In the genomic region with DNA sequence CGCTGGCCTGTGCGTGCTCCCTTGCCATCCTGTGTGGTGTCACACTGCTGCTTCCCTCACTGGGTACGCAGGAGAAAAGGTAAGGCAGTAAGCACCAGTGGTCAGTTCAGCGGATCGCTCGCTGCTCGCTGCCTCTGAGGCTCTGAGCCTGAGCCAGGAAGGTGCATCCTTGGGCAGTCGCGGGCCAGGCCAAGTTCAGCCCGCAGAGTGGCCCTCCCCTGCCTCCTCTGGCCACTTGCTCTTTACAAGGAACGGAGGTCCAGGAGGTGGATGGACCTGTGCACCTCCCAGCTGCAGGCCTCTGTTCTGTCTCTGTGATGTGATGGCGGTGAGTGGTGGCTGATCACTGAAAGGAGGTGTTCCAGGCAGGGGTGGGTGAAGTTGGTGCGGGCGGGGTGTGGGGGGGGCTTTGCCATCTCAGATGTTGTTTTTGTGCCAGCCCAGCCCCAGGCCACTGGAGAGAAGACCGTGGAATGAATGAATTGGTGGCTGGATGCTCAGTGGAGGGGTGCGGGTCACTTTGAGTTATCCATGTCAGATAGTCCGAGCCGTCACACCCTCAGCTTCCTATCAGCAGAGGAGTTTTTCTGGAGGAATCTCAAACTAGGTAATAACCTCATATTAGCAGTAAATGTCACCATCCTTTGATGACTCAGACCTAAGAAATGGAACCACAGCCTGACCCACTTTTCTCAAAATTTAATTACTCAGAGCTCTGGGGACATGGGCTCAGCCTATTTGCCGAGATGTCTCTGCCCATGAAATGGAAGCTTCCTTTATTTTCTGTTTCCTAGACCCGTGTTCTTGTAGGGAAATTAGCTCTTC, we compare ENCODE assay signal across 10 cellular contexts. TPM values are rescaled to one million over a fixed set of nuclear protein-coding genes. Genes with fewer than 3 reads are reported as not detected.
DNase-seq lines count a peak whose midpoint lies in the region; ATAC-seq, FAIRE-seq and TF ChIP-seq lines count a peak whose summit lies in the region.
"Had no signal": no experiment of that assay in that cellular context is flagged by ENCODE, and none has a peak within 500 bp of the region (broad histone marks: within the 10 kb centered on the region; RNA-seq: fewer than 3 reads in every experiment).

No MANE protein-coding gene starts in this region.

- no peak for TF ChIP-seq POLR2A in suprapubic skin (IDR thresholded peaks at IDR 0.05)

- POLR2A ChIA-PET in activated CD8-positive, alpha-beta T cell treated with anti-CD3 and anti-CD28 coated beads for 36 hours (lab: Charles Lee), result no interaction called here
- POLR2A ChIA-PET in activated CD8-positive, alpha-beta T cell treated with anti-CD3 and anti-CD28 coated beads, Interleukin-2, amount 10 ng/mL, durations not matched to agents 7 days and 5 days (lab: Charles Lee), result no interaction called here

- H3K27me3 Mint-ChIP-seq in activated CD8-positive, alpha-beta T cell treated with anti-CD3 and anti-CD28 coated beads for 36 hours, result no peaks in the 10 kb centered on the region
- no peaks in the 10 kb centered on the region for H3K27me3 Mint-ChIP-seq in activated CD8-positive, alpha-beta T cell treated with anti-CD3 and anti-CD28 coated beads, Interleukin-2, amount 10 ng/mL, durations not matched to agents 7 days and 5 days (ENCODE audit: low read depth)
- H3K27me3 Mint-ChIP-seq in GM23338 (ENCODE audit: insufficient read depth, low read depth, poor library complexity), result peaks cover 11% of the 10 kb centered on the region

- no peaks in the 10 kb centered on the region for H3K4me1 Mint-ChIP-seq in activated CD8-positive, alpha-beta T cell treated with anti-CD3 and anti-CD28 coated beads for 36 hours (ENCODE audit: low read depth)
- H3K4me1 Mint-ChIP-seq in activated CD8-positive, alpha-beta T cell treated with anti-CD3 and anti-CD28 coated beads, Interleukin-2, amount 10 ng/mL, durations not matched to agents 7 days and 5 days (ENCODE audit: low read depth), result no peaks in the 10 kb centered on the region
- H3K4me1 Mint-ChIP-seq in GM23338, result peaks cover 22% of the 10 kb centered on the region

- CTCF ChIA-PET in activated CD8-positive, alpha-beta T cell treated with anti-CD3 and anti-CD28 coated beads for 36 hours (lab: Charles Lee), result no interaction called here
- CTCF ChIA-PET in activated CD8-positive, alpha-beta T cell treated with anti-CD3 and anti-CD28 coated beads, Interleukin-2, amount 10 ng/mL, durations not matched to agents 7 days and 5 days (lab: Charles Lee), result no interaction called here

- 67% methylated on average over 10 of the region's 20 CpGs for WGBS in suprapubic skin

- H3K4me3 Mint-ChIP-seq in activated CD8-positive, alpha-beta T cell treated with anti-CD3 and anti-CD28 coated beads for 36 hours, result no peak overlapping the region
- no peak overlapping the region for H3K4me3 Mint-ChIP-seq in activated CD8-positive, alpha-beta T cell treated with anti-CD3 and anti-CD28 coated beads, Interleukin-2, amount 10 ng/mL, durations not matched to agents 7 days and 5 days
- no peak overlapping the region for H3K4me3 Mint-ChIP-seq in GM23338
- H3K4me3 Mint-ChIP-seq: activated naive CD8-positive, alpha-beta T cell; WTC11 had no signal

- no peaks in the 10 kb centered on the region for H3K27me3 ChIP-seq in suprapubic skin
- no peaks in the 10 kb centered on the region for H3K27me3 ChIP-seq in GM23338 (ENCODE audit: insufficient read depth)

- TF ChIP-seq CTCF in activated CD8-positive, alpha-beta T cell treated with anti-CD3 and anti-CD28 coated beads for 36 hours (IDR thresholded peaks at IDR 0.05), result no peak
- TF ChIP-seq CTCF in fibroblast of the aortic adventitia (IDR thresholded peaks at IDR 0.05; ENCODE audit: insufficient read depth, low read length) (no peak), suprapubic skin (IDR thresholded peaks at IDR 0.05) (no peak), GM23338 (conservative IDR thresholded peaks at IDR 0.05; ENCODE audit: low read depth in 2 of 2) (no peak)

- ATAC-seq in activated CD8-positive, alpha-beta T cell treated with anti-CD3 and anti-CD28 coated beads for 36 hours, result peak; percentile 45
- ATAC-seq in activated CD8-positive, alpha-beta T cell treated with anti-CD3 and anti-CD28 coated beads, Interleukin-2, amount 10 ng/mL, durations not matched to agents 7 days and 5 days, result no peak
- ATAC-seq in HG03354 (IDR thresholded peaks at IDR 0.05; ENCODE audit: poor library complexity, severe bottlenecking, unreplicated experiment), result no peak
- no peak for ATAC-seq in GM23338
- ATAC-seq: WTC11 had no signal

- FAIRE-seq in RCC 7860 (lab: Jason Lieb, UNC), result peak; percentile 84

- no peak for DNase-seq in activated CD8-positive, alpha-beta T cell treated with anti-CD3 and anti-CD28 coated beads for 36 hours
- no peak for DNase-seq in activated CD8-positive, alpha-beta T cell treated with anti-CD3 and anti-CD28 coated beads, Interleukin-2, amount 10 ng/mL, durations not matched to agents 7 days and 5 days
- DNase-seq in RCC 7860 (ENCODE audit: low spot score) (peak; percentile 86), fibroblast of the aortic adventitia (ENCODE audit: low read depth) (peak; percentile 65), suprapubic skin (ENCODE audit: low spot score in 2 of 2) (no peak), GM23338 (ENCODE audit: low spot score) (no peak), NCI-H524 (lab: John Stamatoyannopoulos, UW) (no peak)

- H3K27ac Mint-ChIP-seq in activated CD8-positive, alpha-beta T cell treated with anti-CD3 and anti-CD28 coated beads for 36 hours, result no peak overlapping the region
- no peak overlapping the region for H3K27ac Mint-ChIP-seq in activated CD8-positive, alpha-beta T cell treated with anti-CD3 and anti-CD28 coated beads, Interleukin-2, amount 10 ng/mL, durations not matched to agents 7 days and 5 days
- no peak overlapping the region for H3K27ac Mint-ChIP-seq in GM23338
- H3K27ac Mint-ChIP-seq: activated naive CD8-positive, alpha-beta T cell; WTC11 had no signal

- no peak for TF ChIP-seq EP300 in suprapubic skin (IDR thresholded peaks at IDR 0.05)

- no peaks in the 10 kb centered on the region for H3F3A ChIP-seq in GM23338 (replicated peaks; ENCODE audit: low read depth)

- intact Hi-C loops in activated CD8-positive, alpha-beta T cell treated with anti-CD3 and anti-CD28 coated beads for 36 hours (cut with micrococcal nuclease), result no loop called here

- H3K27ac ChIP-seq in suprapubic skin, result peak overlapping the region; percentile 59
- H3K27ac ChIP-seq in GM23338 (ENCODE audit: low read depth), result no peak overlapping the region

- H4K20me1 ChIP-seq in GM23338 (replicated peaks; ENCODE audit: insufficient read depth), result no peaks in the 10 kb centered on the region; the same call in 1 of the 2 replicates

- peaks cover 70% of the 10 kb centered on the region for H3K4me1 ChIP-seq in suprapubic skin
- H3K4me1 ChIP-seq in GM23338 (ENCODE audit: insufficient read depth), result no peaks in the 10 kb centered on the region

- no peaks in the 10 kb centered on the region; the same call in 1 of the 2 replicates for H3K79me2 ChIP-seq in GM23338 (replicated peaks; ENCODE audit: insufficient read depth)

- no peaks in the 10 kb centered on the region for H3K36me3 ChIP-seq in suprapubic skin
- H3K36me3 ChIP-seq in GM23338 (ENCODE audit: insufficient read depth), result no peaks in the 10 kb centered on the region

- H3K4me2 ChIP-seq in GM23338, result no peak overlapping the region

- H3K4me3 ChIP-seq in fibroblast of the aortic adventitia (ENCODE audit: low read depth, low read length) (peak overlapping the region; percentile 25), suprapubic skin (no peak overlapping the region), GM23338 (no peak overlapping the region)

- H3K9me2 ChIP-seq in GM23338 (ENCODE audit: insufficient read depth), result no peaks in the 10 kb centered on the region

- H3K9me3 ChIP-seq in suprapubic skin, result no peaks in the 10 kb centered on the region

- H2AFZ ChIP-seq in GM23338, result no peak overlapping the region

- no peaks in the 10 kb centered on the region for H3K36me3 Mint-ChIP-seq in activated CD8-positive, alpha-beta T cell treated with anti-CD3 and anti-CD28 coated beads for 36 hours (ENCODE audit: low read depth)
- H3K36me3 Mint-ChIP-seq in activated CD8-positive, alpha-beta T cell treated with anti-CD3 and anti-CD28 coated beads, Interleukin-2, amount 10 ng/mL, durations not matched to agents 7 days and 5 days (ENCODE audit: low read depth), result no peaks in the 10 kb centered on the region
- no peaks in the 10 kb centered on the region for H3K36me3 Mint-ChIP-seq in GM23338 (ENCODE audit: low read depth)
- H3K36me3 Mint-ChIP-seq: activated naive CD8-positive, alpha-beta T cell; WTC11 had no signal

- no peaks in the 10 kb centered on the region for H3K9me3 Mint-ChIP-seq in activated CD8-positive, alpha-beta T cell treated with anti-CD3 and anti-CD28 coated beads for 36 hours
- H3K9me3 Mint-ChIP-seq in activated CD8-positive, alpha-beta T cell treated with anti-CD3 and anti-CD28 coated beads, Interleukin-2, amount 10 ng/mL, durations not matched to agents 7 days and 5 days (ENCODE audit: insufficient read depth), result no peaks in the 10 kb centered on the region
- no peaks in the 10 kb centered on the region for H3K9me3 Mint-ChIP-seq in GM23338
- H3K9me3 Mint-ChIP-seq: WTC11 had no signal

RNA-seq across cellular contexts. Expression of a gene that starts 7.3 kb away (rescaled TPM):
- total RNA-seq in activated CD8-positive, alpha-beta T cell treated with anti-CD3 and anti-CD28 coated beads for 36 hours, result under 1 TPM; 0.29 to 0.34 TPM
- total RNA-seq in activated CD8-positive, alpha-beta T cell treated with anti-CD3 and anti-CD28 coated beads, Interleukin-2, amount 10 ng/mL, durations not matched to agents 7 days and 5 days, result under 1 TPM; 0.05 to 0.08 TPM
- total RNA-seq in fibroblast of the aortic adventitia (ENCODE audit: low replicate concordance) (171 and 188 TPM in 2 replicates), suprapubic skin (10 to 100 TPM in 3 of 4 donors, 1 to 10 TPM in 1; 8.6 to 16.5 (median 15.4) TPM)
- total RNA-seq in GM23338 (2014; rRNA removed; shearing (Covaris generic)), result 12.3 and 13.1 TPM in 2 replicates
- 2.5 and 3.3 TPM in 2 replicates for polyA plus RNA-seq in GM23338 (2016; fragmentation: Nextera tagmentation; extraction: Ambion mirVana)

Comparison
In these comparisons a context has a peak if more than half of its experiments do, and no peak if none do; other contexts are left out.
1. DNase-seq: peak in RCC 7860 (single experiment) and fibroblast of the aortic adventitia (single experiment); none in activated CD8-positive, alpha-beta T cell treated with anti-CD3 and anti-CD28 coated beads for 36 hours (single experiment), activated CD8-positive, alpha-beta T cell treated with anti-CD3 and anti-CD28 coated beads, Interleukin-2, amount 10 ng/mL, durations not matched to agents 7 days and 5 days (single experiment), suprapubic skin (0 of 2), GM23338 (single experiment) and NCI-H524 (0 of 2).